In genomic region chr5:111553889-111554288, GRCh38 we compare ENCODE assay signal across 22 cellular contexts.
"Had no signal": no experiment of that assay in that cellular context is flagged by ENCODE, and none has a peak within 500 bp of the region (broad histone marks: within the 10 kb centered on the region; RNA-seq: fewer than 3 reads in every experiment).

No MANE protein-coding gene starts in this region.

- H3K9me3 ChIP-seq: gastrocnemius medialis, heart right ventricle, mucosa of descending colon, spleen, stomach, thoracic aorta, transverse colon had no signal

- H3K9me3 Mint-ChIP-seq: effector memory CD8-positive, alpha-beta T cell; naive thymus-derived CD8-positive, alpha-beta T cell; neural crest cell; stimulated activated memory B cell treated with anti-CD40 and anti-IgM and Interleukin-4, amounts not matched to agents 10 μg/mL and 1 μg/mL and 100 μg/mL, for 72 hours had no signal

- H3K27me3 ChIP-seq: gastrocnemius medialis, heart right ventricle, spleen, stomach, transverse colon had no signal

- H3K4me3 Mint-ChIP-seq: effector memory CD8-positive, alpha-beta T cell; naive thymus-derived CD8-positive, alpha-beta T cell; neural crest cell; stimulated activated memory B cell treated with anti-CD40 and anti-IgM and Interleukin-4, amounts not matched to agents 10 μg/mL and 1 μg/mL and 100 μg/mL, for 72 hours had no signal

- H3K27ac Mint-ChIP-seq: effector memory CD8-positive, alpha-beta T cell; naive thymus-derived CD8-positive, alpha-beta T cell; stimulated activated memory B cell treated with anti-CD40 and anti-IgM and Interleukin-4, amounts not matched to agents 10 μg/mL and 1 μg/mL and 100 μg/mL, for 72 hours had no signal

- H3K36me3 ChIP-seq: gastrocnemius medialis, heart right ventricle, spleen, stomach, thoracic aorta, transverse colon had no signal

- FAIRE-seq: islet of Langerhans had no signal

- H3K27me3 Mint-ChIP-seq: naive thymus-derived CD8-positive, alpha-beta T cell had no signal

- H3K4me3 ChIP-seq: gastrocnemius medialis, heart right ventricle, mucosa of descending colon, spleen, stomach, thoracic aorta, transverse colon had no signal

- H3K27ac ChIP-seq: gastrocnemius medialis, spleen, stomach, thoracic aorta, transverse colon had no signal

- H3K36me3 Mint-ChIP-seq: naive thymus-derived CD8-positive, alpha-beta T cell; stimulated activated memory B cell treated with anti-CD40 and anti-IgM and Interleukin-4, amounts not matched to agents 10 μg/mL and 1 μg/mL and 100 μg/mL, for 72 hours had no signal

- DNase-seq: cortex of kidney; effector memory CD8-positive, alpha-beta T cell; erythroblast; gastrocnemius medialis; heart right ventricle; hypothalamus; kidney glomerular epithelial cell; mucosa of descending colon; naive thymus-derived CD8-positive, alpha-beta T cell; posterior cingulate gyrus; spleen; stimulated activated CD4-positive, alpha-beta T cell treated with anti-CD3 and anti-CD28 coated beads, Interleukin-15, amount 100 ng/mL, for 24 hours; stimulated activated CD4-positive, alpha-beta T cell treated with anti-CD3 and anti-CD28 coated beads, Interleukin-1b, Interleukin-23, amount 100 ng/mL, for 48 hours; stimulated activated CD4-positive, alpha-beta T cell treated with anti-CD3 and anti-CD28 coated beads, Interleukin-4, amount 100 ng/mL, for 24 hours; stomach; substantia nigra; transverse colon had no signal

- ATAC-seq: effector memory CD8-positive, alpha-beta T cell; gastrocnemius medialis; heart right ventricle; mucosa of descending colon; naive thymus-derived CD8-positive, alpha-beta T cell; sciatic nerve; stimulated activated memory B cell treated with anti-CD40 and anti-IgM and Interleukin-4, amounts not matched to agents 10 μg/mL and 1 μg/mL and 100 μg/mL, for 72 hours had no signal
